In genomic region chr21:41812679-41813078, GRCh38 we compare ENCODE assay signal across 29 cellular contexts. TPM values are rescaled to one million over a fixed set of nuclear protein-coding genes. Genes with fewer than 3 reads are reported as not detected.
"Had no signal": no experiment of that assay in that cellular context is flagged by ENCODE, and none has a peak within 500 bp of the region (broad histone marks: within the 10 kb centered on the region; RNA-seq: fewer than 3 reads in every experiment).

No MANE protein-coding gene starts in this region.

- H3K4me3 Mint-ChIP-seq: dendritic cell treated with granulocyte-macrophage colony-stimulating factor and Interleukin-4, amounts not matched to agents 40 ng/mL and 50 ng/mL, for 4 days; endodermal cell; naive thymus-derived CD8-positive, alpha-beta T cell had no signal

- H3K4me1 ChIP-seq: colonic mucosa, gastrocnemius medialis, lower lobe of right lung, prostate gland, right atrium auricular region had no signal

- H3K9me3 ChIP-seq: colonic mucosa, gastrocnemius medialis, left lung, lower lobe of right lung, prostate gland, right atrium auricular region, stomach, thyroid gland had no signal

- H3K9me3 Mint-ChIP-seq: dendritic cell treated with granulocyte-macrophage colony-stimulating factor and Interleukin-4, amounts not matched to agents 40 ng/mL and 50 ng/mL, for 4 days; endodermal cell; naive thymus-derived CD8-positive, alpha-beta T cell had no signal

- DNase-seq: colonic mucosa; effector CD8-positive, alpha-beta T cell; endodermal cell; foreskin fibroblast; gastrocnemius medialis; head of caudate nucleus; kidney; left lung; lower lobe of right lung; naive thymus-derived CD8-positive, alpha-beta T cell; stimulated activated CD4-positive, alpha-beta T cell treated with anti-CD3 and anti-CD28 coated beads, Interleukin-12 subunit alpha, Interleukin-12 subunit beta, amount 100 ng/mL, for 4 hours; stimulated activated CD4-positive, alpha-beta T cell treated with anti-CD3 and anti-CD28 coated beads, Interleukin-1b, Interleukin-23, amount 100 ng/mL, for 48 hours; stimulated activated CD4-positive, alpha-beta T cell treated with anti-CD3 and anti-CD28 coated beads, Interleukin-4, amount 100 ng/mL, for 1 hour; stimulated activated CD8-positive, alpha-beta memory T cell treated with anti-CD3 and anti-CD28 coated beads, Interleukin-4, amount 100 ng/mL, for 48 hours; stimulated activated naive CD4-positive, alpha-beta T cell treated with Interleukin-2 at 50 U/mL for 16 hours; stomach; thyroid gland; trophoblast cell had no signal

- H3K27me3 Mint-ChIP-seq: dendritic cell treated with granulocyte-macrophage colony-stimulating factor and Interleukin-4, amounts not matched to agents 40 ng/mL and 50 ng/mL, for 4 days; naive thymus-derived CD8-positive, alpha-beta T cell had no signal

- H3K27me3 ChIP-seq: colonic mucosa, gastrocnemius medialis, left lung, right atrium auricular region, stomach, thyroid gland had no signal

- H3K27ac ChIP-seq: colonic mucosa, epithelial cell of prostate, gastrocnemius medialis, left lung, lower lobe of right lung, prostate gland, right atrium auricular region, stomach, thyroid gland had no signal

- H3K27ac Mint-ChIP-seq: dendritic cell treated with granulocyte-macrophage colony-stimulating factor and Interleukin-4, amounts not matched to agents 40 ng/mL and 50 ng/mL, for 4 days; naive thymus-derived CD8-positive, alpha-beta T cell had no signal

- H3K4me2 ChIP-seq: smooth muscle cell had no signal

- ATAC-seq: esophagus mucosa; gastrocnemius medialis; left lung; lower lobe of right lung; naive thymus-derived CD8-positive, alpha-beta T cell; sciatic nerve had no signal

- H3K4me3 ChIP-seq: colonic mucosa, gastrocnemius medialis, left lung, lower lobe of right lung, prostate gland, right atrium auricular region, smooth muscle cell, stomach, thyroid gland had no signal

RNA-seq across cellular contexts. Expression of gene RIPK4, which starts 45.8 kb away (rescaled TPM):
- total RNA-seq: mesenteric fat pad, myocyte, temporal lobe had no signal
- polyA plus RNA-seq: neural cell had no signal
